15 cellular contexts compared by ENCODE assay signal in the genomic region with DNA sequence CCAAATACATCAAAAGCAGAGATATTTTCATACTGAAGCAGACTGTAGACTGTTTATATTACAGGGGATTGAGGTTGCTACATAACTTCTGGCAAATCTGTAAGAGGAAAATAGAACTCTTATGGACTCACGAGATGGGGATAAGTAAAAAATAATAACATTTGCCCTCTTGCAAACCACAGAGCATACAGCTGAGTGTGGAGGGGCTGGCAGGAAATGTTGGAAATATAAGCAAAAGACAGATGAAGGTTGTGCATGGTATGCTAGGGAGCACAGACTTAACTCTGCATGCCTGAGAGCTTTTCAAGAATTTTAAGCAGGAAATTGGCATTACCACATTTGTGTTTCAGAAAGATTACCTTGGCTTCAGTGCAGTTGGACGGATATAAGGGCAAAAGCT.
DNase-seq lines count a peak whose midpoint lies in the region; ATAC-seq and TF ChIP-seq lines count a peak whose summit lies in the region.
"Had no signal": no experiment of that assay in that cellular context is flagged by ENCODE, and none has a peak within 500 bp of the region (broad histone marks: within the 10 kb centered on the region; RNA-seq: fewer than 3 reads in every experiment).

No MANE protein-coding gene starts in this region.

- H2AFZ ChIP-seq in smooth muscle cell (ENCODE audit: low read depth), result no peak overlapping the region

- H3K27ac ChIP-seq in WERI-Rb-1, result no peak overlapping the region
- H3K27ac ChIP-seq in smooth muscle cell (ENCODE audit: low read depth), result no peak overlapping the region
- H3K27ac ChIP-seq in gastrocnemius medialis, result no peak overlapping the region
- H3K27ac ChIP-seq: BLaER1 treated with 17β-estradiol and CSF1 and Interleukin-3, amounts not matched to agents 10 nM and 100 nM had no signal

- H3K36me3 ChIP-seq in WERI-Rb-1, result no peaks in the 10 kb centered on the region
- no peaks in the 10 kb centered on the region for H3K36me3 ChIP-seq in smooth muscle cell (ENCODE audit: low read depth)
- H3K36me3 ChIP-seq in gastrocnemius medialis, result no peaks in the 10 kb centered on the region
- H3K36me3 ChIP-seq: BLaER1 treated with 17β-estradiol and CSF1 and Interleukin-3, amounts not matched to agents 10 nM and 100 nM had no signal

- ATAC-seq in GM19395 (IDR thresholded peaks at IDR 0.05; ENCODE audit: unreplicated experiment), result no peak
- no peak for ATAC-seq in gastrocnemius medialis
- ATAC-seq: HCT116, Right ventricle myocardium inferior had no signal

- intact Hi-C loops in gastrocnemius medialis (cut with DNase I; ENCODE audit: low total_unique reads), result no loop called here

- in situ Hi-C loops in gastrocnemius medialis (cut with MboI; ENCODE audit: low sequenced_read_pairs in 4 of 4), result no loop called here

- DNase-seq in HS-5 (ENCODE audit: low read depth) (peak; percentile 25), WERI-Rb-1 (peak; percentile 32), fibroblast of peridontal ligament (ENCODE audit: extremely low read depth) (peak; percentile 93), smooth muscle cell (lab: John Stamatoyannopoulos, UW; ENCODE audit: unreplicated experiment) (no peak), NCI-H1436 (lab: John Stamatoyannopoulos, UW) (no peak), mesenteric fat pad (ENCODE audit: low spot score) (no peak), gastrocnemius medialis (no peak)
- DNase-seq: DMS 273 treated with DMSO at 0.1 percent for 48 hours, NCI-H1694 treated with DMSO at 0.1 percent for 48 hours, NCI-H748 treated with DMSO at 0.1 percent for 48 hours, SK-N-SH had no signal

- H3K79me2 ChIP-seq in smooth muscle cell (ENCODE audit: low read depth), result no peaks in the 10 kb centered on the region

- H4K20me1 ChIP-seq in smooth muscle cell (ENCODE audit: low read depth), result no peaks in the 10 kb centered on the region
- H4K20me1 ChIP-seq: BLaER1 treated with 17β-estradiol and CSF1 and Interleukin-3, amounts not matched to agents 10 nM and 100 nM had no signal

- H3K4me1 ChIP-seq in smooth muscle cell (ENCODE audit: low read depth) (peaks cover 6% of the 10 kb centered on the region), gastrocnemius medialis (no peaks in the 10 kb centered on the region)

- H3K4me3 ChIP-seq in WERI-Rb-1 (ENCODE audit: low read depth, low read length) (no peak overlapping the region), smooth muscle cell (no peak overlapping the region), gastrocnemius medialis (no peak overlapping the region)
- H3K4me3 ChIP-seq: BLaER1 treated with 17β-estradiol and CSF1 and Interleukin-3, amounts not matched to agents 10 nM and 100 nM had no signal

- H3K27me3 ChIP-seq in WERI-Rb-1 (ENCODE audit: insufficient read depth, low read depth, severe bottlenecking) (no peaks in the 10 kb centered on the region), smooth muscle cell (ENCODE audit: low read depth) (no peaks in the 10 kb centered on the region), gastrocnemius medialis (no peaks in the 10 kb centered on the region)
- H3K27me3 ChIP-seq: BLaER1 treated with 17β-estradiol and CSF1 and Interleukin-3, amounts not matched to agents 10 nM and 100 nM had no signal

- TF ChIP-seq CTCF in WERI-Rb-1 (IDR thresholded peaks at IDR 0.05; ENCODE audit: low read depth, low read length) (no peak), smooth muscle cell (IDR thresholded peaks at IDR 0.05; ENCODE audit: borderline replicate concordance, insufficient read depth, poor library complexity, severe bottlenecking) (no peak), gastrocnemius medialis (IDR thresholded peaks at IDR 0.05 in 4 of 5, conservative IDR thresholded peaks at IDR 0.05 in 1 of 5) (no peak)

- 21% methylated on average over 2 of the region's 2 CpGs for WGBS in smooth muscle cell (ENCODE audit: low lambda C conversion rate)

- H3F3A ChIP-seq in smooth muscle cell (ENCODE audit: low read depth), result no peaks in the 10 kb centered on the region

- H3K4me2 ChIP-seq in smooth muscle cell, result peak overlapping the region; percentile 17
- H3K4me2 ChIP-seq: SK-N-SH had no signal

- TF ChIP-seq POLR2A in gastrocnemius medialis (IDR thresholded peaks at IDR 0.05), result no peak

- H3K9ac ChIP-seq in smooth muscle cell (ENCODE audit: low read depth), result no peak overlapping the region
- H3K9ac ChIP-seq: BLaER1 treated with 17β-estradiol and CSF1 and Interleukin-3, amounts not matched to agents 10 nM and 100 nM; SK-N-SH had no signal

- H3K9me3 ChIP-seq in WERI-Rb-1 (ENCODE audit: severe bottlenecking), result no peaks in the 10 kb centered on the region
- no peaks in the 10 kb centered on the region for H3K9me3 ChIP-seq in smooth muscle cell (replicated peaks; ENCODE audit: low read depth)
- H3K9me3 ChIP-seq in gastrocnemius medialis, result no peaks in the 10 kb centered on the region
- H3K9me3 ChIP-seq: BLaER1 treated with 17β-estradiol and CSF1 and Interleukin-3, amounts not matched to agents 10 nM and 100 nM; SK-N-SH had no signal

Comparison
In these comparisons a context has a peak if more than half of its experiments do, and no peak if none do; other contexts are left out.
1. DNase-seq: peak in HS-5 (single experiment), WERI-Rb-1 (single experiment) and fibroblast of peridontal ligament (single experiment); none in smooth muscle cell (single experiment), NCI-H1436 (single experiment), mesenteric fat pad (single experiment) and gastrocnemius medialis (0 of 2).